16 cellular contexts compared by ENCODE assay signal in the genomic region with DNA sequence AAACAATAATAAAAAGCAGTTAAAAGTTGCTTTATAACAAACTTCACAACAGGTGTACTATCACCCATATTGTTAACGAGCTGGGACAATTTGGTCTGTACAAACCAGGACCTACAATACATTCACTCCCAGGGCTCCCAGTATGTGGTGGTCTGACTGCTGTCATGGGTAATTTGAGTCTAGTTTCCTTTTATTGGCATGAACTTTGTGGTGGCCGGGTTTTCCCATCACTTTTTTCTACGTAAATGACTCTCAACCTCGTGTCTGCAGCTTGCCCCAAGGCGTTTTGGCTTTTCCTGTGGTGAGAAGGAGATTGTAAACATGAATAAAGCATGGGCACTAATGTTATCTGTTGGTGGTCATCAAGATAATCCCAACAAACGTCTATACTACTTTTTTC.
DNase-seq lines count a peak whose midpoint lies in the region; ATAC-seq and TF ChIP-seq lines count a peak whose summit lies in the region.
"Had no signal": no experiment of that assay in that cellular context is flagged by ENCODE, and none has a peak within 500 bp of the region (broad histone marks: within the 10 kb centered on the region; RNA-seq: fewer than 3 reads in every experiment).

No MANE protein-coding gene starts in this region.

- H3K4me3 Mint-ChIP-seq in activated CD4-positive, alpha-beta T cell treated with anti-CD3 and anti-CD28 coated beads, Interleukin-2, amount 10 ng/mL, durations not matched to agents 24 days and 14 days, result no peak overlapping the region
- H3K4me3 Mint-ChIP-seq in activated CD4-positive, alpha-beta memory T cell treated with anti-CD3 and anti-CD28 coated beads for 36 hours, result no peak overlapping the region
- no peak overlapping the region for H3K4me3 Mint-ChIP-seq in type B pancreatic cell
- H3K4me3 Mint-ChIP-seq: CD8-positive, alpha-beta T cell; immature natural killer cell; nephron had no signal

- intact Hi-C loops in activated CD4-positive, alpha-beta T cell treated with anti-CD3 and anti-CD28 coated beads, Interleukin-2, amount 10 ng/mL, durations not matched to agents 24 days and 14 days (cut with micrococcal nuclease), result loop anchor here (1.0 to 10.0 kb wide), 4 partner anchors 51 to 323 kb away; a partner anchor contains a TSS
- intact Hi-C loops in activated CD4-positive, alpha-beta memory T cell treated with anti-CD3 and anti-CD28 coated beads for 36 hours (cut with micrococcal nuclease), result loop anchor here (2.0 to 5.0 kb wide), 2 partner anchors 14 to 162 kb away; a partner anchor contains a TSS

- ATAC-seq in GM19467 (IDR thresholded peaks at IDR 0.05; ENCODE audit: unreplicated experiment), result no peak
- no peak for ATAC-seq in HG03469 (IDR thresholded peaks at IDR 0.05; ENCODE audit: unreplicated experiment)
- ATAC-seq: CD8-positive, alpha-beta T cell; HCT116; psoas muscle had no signal

- POLR2A ChIA-PET in activated CD4-positive, alpha-beta memory T cell treated with anti-CD3 and anti-CD28 coated beads for 36 hours (lab: Charles Lee), result interaction anchor here (0.7 to 1.0 kb wide), 2 partner anchors 12 to 142 kb away, joined by 3 read pairs; no protein-coding TSS in a partner anchor

- peaks cover 35% of the 10 kb centered on the region for H3K9me3 Mint-ChIP-seq in activated CD4-positive, alpha-beta T cell treated with anti-CD3 and anti-CD28 coated beads, Interleukin-2, amount 10 ng/mL, durations not matched to agents 24 days and 14 days
- H3K9me3 Mint-ChIP-seq in activated CD4-positive, alpha-beta memory T cell treated with anti-CD3 and anti-CD28 coated beads for 36 hours, result peaks cover 21% of the 10 kb centered on the region
- H3K9me3 Mint-ChIP-seq in type B pancreatic cell, result peaks cover 18% of the 10 kb centered on the region

- H3K27ac Mint-ChIP-seq in activated CD4-positive, alpha-beta T cell treated with anti-CD3 and anti-CD28 coated beads, Interleukin-2, amount 10 ng/mL, durations not matched to agents 24 days and 14 days, result peak overlapping the region; percentile 86
- H3K27ac Mint-ChIP-seq in activated CD4-positive, alpha-beta memory T cell treated with anti-CD3 and anti-CD28 coated beads for 36 hours, result peak overlapping the region; percentile 76
- no peak overlapping the region for H3K27ac Mint-ChIP-seq in type B pancreatic cell
- H3K27ac Mint-ChIP-seq: CD8-positive, alpha-beta T cell; immature natural killer cell; nephron had no signal

- H3K4me1 Mint-ChIP-seq in activated CD4-positive, alpha-beta T cell treated with anti-CD3 and anti-CD28 coated beads, Interleukin-2, amount 10 ng/mL, durations not matched to agents 24 days and 14 days, result peaks cover 14% of the 10 kb centered on the region
- peaks cover 35% of the 10 kb centered on the region for H3K4me1 Mint-ChIP-seq in activated CD4-positive, alpha-beta memory T cell treated with anti-CD3 and anti-CD28 coated beads for 36 hours (ENCODE audit: low read depth)
- peaks cover 6% of the 10 kb centered on the region for H3K4me1 Mint-ChIP-seq in type B pancreatic cell (ENCODE audit: unreplicated experiment)
- H3K4me1 Mint-ChIP-seq: immature natural killer cell, nephron had no signal

- peak; percentile 66 for DNase-seq in activated CD4-positive, alpha-beta T cell treated with anti-CD3 and anti-CD28 coated beads, Interleukin-2, amount 10 ng/mL, durations not matched to agents 24 days and 14 days
- DNase-seq in activated CD4-positive, alpha-beta T cell treated with anti-CD3 and anti-CD28 coated beads for 1 hour, result no peak
- DNase-seq in ELR (ENCODE audit: low read depth) (peak; percentile 58), type B pancreatic cell (ENCODE audit: extremely low spot score, unreplicated experiment) (no peak)
- DNase-seq in activated CD4-positive, alpha-beta memory T cell treated with anti-CD3 and anti-CD28 coated beads for 36 hours, result peak; percentile 60
- peak; percentile 47 for DNase-seq in stimulated activated CD4-positive, alpha-beta T cell treated with anti-CD3 and anti-CD28 coated beads, Interleukin-4, amount 100 ng/mL, for 24 hours
- DNase-seq: CD8-positive, alpha-beta T cell; immature natural killer cell; MV-4-11; NCI-H526; psoas muscle; upper lobe of left lung had no signal

- H3K36me3 Mint-ChIP-seq in activated CD4-positive, alpha-beta T cell treated with anti-CD3 and anti-CD28 coated beads, Interleukin-2, amount 10 ng/mL, durations not matched to agents 24 days and 14 days (ENCODE audit: low read depth), result peaks cover 15% of the 10 kb centered on the region
- H3K36me3 Mint-ChIP-seq in activated CD4-positive, alpha-beta memory T cell treated with anti-CD3 and anti-CD28 coated beads for 36 hours, result peaks cover 11% of the 10 kb centered on the region
- no peaks in the 10 kb centered on the region for H3K36me3 Mint-ChIP-seq in type B pancreatic cell
- H3K36me3 Mint-ChIP-seq: CD8-positive, alpha-beta T cell had no signal

- H3K27me3 Mint-ChIP-seq in activated CD4-positive, alpha-beta T cell treated with anti-CD3 and anti-CD28 coated beads, Interleukin-2, amount 10 ng/mL, durations not matched to agents 24 days and 14 days, result peaks cover 2% of the 10 kb centered on the region
- H3K27me3 Mint-ChIP-seq in activated CD4-positive, alpha-beta memory T cell treated with anti-CD3 and anti-CD28 coated beads for 36 hours, result peaks cover 8% of the 10 kb centered on the region
- H3K27me3 Mint-ChIP-seq in type B pancreatic cell, result no peaks in the 10 kb centered on the region

- CTCF ChIA-PET in activated CD4-positive, alpha-beta memory T cell treated with anti-CD3 and anti-CD28 coated beads for 36 hours (lab: Charles Lee), result interaction anchor here (1.7 kb wide), 1 partner anchor 50 kb away, joined by 12 read pairs; no protein-coding TSS in a partner anchor

- TF ChIP-seq CTCF in type B pancreatic cell (conservative IDR thresholded peaks at IDR 0.05), result no peak

Comparison
In these comparisons a context has a peak if more than half of its experiments do, and no peak if none do; other contexts are left out.
1. DNase-seq: peak in activated CD4-positive, alpha-beta T cell treated with anti-CD3 and anti-CD28 coated beads, Interleukin-2, amount 10 ng/mL, durations not matched to agents 24 days and 14 days (single experiment), ELR (single experiment), activated CD4-positive, alpha-beta memory T cell treated with anti-CD3 and anti-CD28 coated beads for 36 hours (single experiment) and stimulated activated CD4-positive, alpha-beta T cell treated with anti-CD3 and anti-CD28 coated beads, Interleukin-4, amount 100 ng/mL, for 24 hours (single experiment); none in activated CD4-positive, alpha-beta T cell treated with anti-CD3 and anti-CD28 coated beads for 1 hour (single experiment) and type B pancreatic cell (single experiment).